In genomic region chr20:38853759-38854158, GRCh38 we compare ENCODE assay signal across 14 cellular contexts. TPM values are rescaled to one million over a fixed set of nuclear protein-coding genes. Genes with fewer than 3 reads are reported as not detected.
A peak's percentile ranks its signal among the peaks of the same experiment; 100 is the strongest.
DNase-seq lines count a peak whose midpoint lies in the region; ATAC-seq and TF ChIP-seq lines count a peak whose summit lies in the region.
"Had no signal": no experiment of that assay in that cellular context is flagged by ENCODE, and none has a peak within 500 bp of the region (broad histone marks: within the 10 kb centered on the region; RNA-seq: fewer than 3 reads in every experiment).

No MANE protein-coding gene starts in this region.

- no peaks in the 10 kb centered on the region for H3K9me2 ChIP-seq in SU-DHL-6 (replicated peaks; ENCODE audit: insufficient read depth, low read length)

- H3K27me3 Mint-ChIP-seq in stimulated activated naive CD8-positive, alpha-beta T cell treated with anti-CD3 and anti-CD28 coated beads, Interleukin-15, amount 100 ng/mL, for 72 hours, result no peaks in the 10 kb centered on the region
- H3K27me3 Mint-ChIP-seq in memory B cell, result no peaks in the 10 kb centered on the region
- peaks cover 3% of the 10 kb centered on the region for H3K27me3 Mint-ChIP-seq in progenitor cell of endocrine pancreas

- no peak overlapping the region for H3K4me3 ChIP-seq in SU-DHL-6 (ENCODE audit: insufficient read depth, low read length, poor library complexity, severe bottlenecking)

- DNase-seq in stimulated activated naive CD8-positive, alpha-beta T cell treated with anti-CD3 and anti-CD28 coated beads, Interleukin-15, amount 100 ng/mL, for 72 hours, result no peak
- DNase-seq in stimulated activated naive CD8-positive, alpha-beta T cell treated with anti-CD3 and anti-CD28 coated beads, Interleukin-15, Interleukin-2, amounts not matched to agents 100 U/mL and 50 U/mL, for 24 hours, result no peak
- no peak for DNase-seq in memory B cell (ENCODE audit: low spot score in 2 of 2)
- DNase-seq in progenitor cell of endocrine pancreas (ENCODE audit: low spot score, unreplicated experiment), result no peak
- no peak for DNase-seq in nucleus accumbens (lab: John Stamatoyannopoulos, UW)
- DNase-seq: C1 segment of cervical spinal cord, H9, NCI-H1417, NCI-H1930, NCI-H510A, SHP77 treated with DMSO at 0.1 percent for 48 hours had no signal

- peak overlapping the region; percentile 13 to 61 for H3K27ac Mint-ChIP-seq in stimulated activated naive CD8-positive, alpha-beta T cell treated with anti-CD3 and anti-CD28 coated beads, Interleukin-15, amount 100 ng/mL, for 72 hours
- peak overlapping the region; percentile 57 for H3K27ac Mint-ChIP-seq in memory B cell
- no peak overlapping the region for H3K27ac Mint-ChIP-seq in progenitor cell of endocrine pancreas
- H3K27ac Mint-ChIP-seq: H9 had no signal

- no peaks in the 10 kb centered on the region for H3K27me3 ChIP-seq in SU-DHL-6 (ENCODE audit: low read length)

- H3K4me2 ChIP-seq in SU-DHL-6 (ENCODE audit: low read depth, low read length, poor library complexity, severe bottlenecking), result no peak overlapping the region

- H4K20me1 ChIP-seq in SU-DHL-6 (ENCODE audit: low read depth, low read length), result no peaks in the 10 kb centered on the region

- H3K36me3 Mint-ChIP-seq in memory B cell (peaks cover 16% of the 10 kb centered on the region), progenitor cell of endocrine pancreas (ENCODE audit: insufficient read depth) (no peaks in the 10 kb centered on the region)

- H3K4me1 Mint-ChIP-seq in stimulated activated naive CD8-positive, alpha-beta T cell treated with anti-CD3 and anti-CD28 coated beads, Interleukin-15, amount 100 ng/mL, for 72 hours, result peaks cover 70% of the 10 kb centered on the region
- peaks cover 55% of the 10 kb centered on the region for H3K4me1 Mint-ChIP-seq in memory B cell
- peaks cover 2% of the 10 kb centered on the region for H3K4me1 Mint-ChIP-seq in progenitor cell of endocrine pancreas (ENCODE audit: low read depth)

- H3K9me3 ChIP-seq in SU-DHL-6 (ENCODE audit: insufficient read depth, low read length), result no peaks in the 10 kb centered on the region

- ATAC-seq in stimulated activated naive CD8-positive, alpha-beta T cell treated with anti-CD3 and anti-CD28 coated beads, Interleukin-15, amount 100 ng/mL, for 72 hours, result peak; percentile 43
- ATAC-seq in stimulated activated naive CD8-positive, alpha-beta T cell treated with anti-CD3 and anti-CD28 coated beads, Interleukin-15, Interleukin-2, amounts not matched to agents 100 U/mL and 50 U/mL, for 24 hours, result no peak
- ATAC-seq in memory B cell (ENCODE audit: low read depth) (no peak), GM21737 (IDR thresholded peaks at IDR 0.05; ENCODE audit: unreplicated experiment) (no peak)

- H3K4me3 Mint-ChIP-seq in stimulated activated naive CD8-positive, alpha-beta T cell treated with anti-CD3 and anti-CD28 coated beads, Interleukin-15, amount 100 ng/mL, for 72 hours, result no peak overlapping the region
- no peak overlapping the region for H3K4me3 Mint-ChIP-seq in memory B cell
- H3K4me3 Mint-ChIP-seq in progenitor cell of endocrine pancreas (ENCODE audit: low read depth), result no peak overlapping the region
- H3K4me3 Mint-ChIP-seq: H9 had no signal

- peaks cover 0 to 7% of the 10 kb centered on the region in 2 donors for H3K9me3 Mint-ChIP-seq in stimulated activated naive CD8-positive, alpha-beta T cell treated with anti-CD3 and anti-CD28 coated beads, Interleukin-15, amount 100 ng/mL, for 72 hours
- no peaks in the 10 kb centered on the region for H3K9me3 Mint-ChIP-seq in memory B cell
- no peaks in the 10 kb centered on the region for H3K9me3 Mint-ChIP-seq in progenitor cell of endocrine pancreas (ENCODE audit: low read depth)
- H3K9me3 Mint-ChIP-seq: H9 had no signal

- peaks cover 8% of the 10 kb centered on the region for H3F3A ChIP-seq in SU-DHL-6 (ENCODE audit: insufficient read depth)

- H3K27ac ChIP-seq in SU-DHL-6 (ENCODE audit: low read depth, low read length), result peak overlapping the region; percentile 45; the same call in 1 of the 2 replicates

- no peak overlapping the region for H3K9ac ChIP-seq in SU-DHL-6 (ENCODE audit: low read length)

- H3K79me2 ChIP-seq in SU-DHL-6 (ENCODE audit: insufficient read depth, low read length), result peaks cover 97% of the 10 kb centered on the region

- no peak overlapping the region for H2AFZ ChIP-seq in SU-DHL-6 (ENCODE audit: low read depth, low read length, severe bottlenecking)

- TF ChIP-seq CTCF in SU-DHL-6 (IDR thresholded peaks at IDR 0.05; ENCODE audit: insufficient read depth, low read length, poor library complexity, severe bottlenecking) (no peak), progenitor cell of endocrine pancreas (IDR thresholded peaks at IDR 0.05; ENCODE audit: unreplicated experiment) (no peak)

- H3K36me3 ChIP-seq in SU-DHL-6 (ENCODE audit: low read length), result 0 out of 2 replicates have a peak, but pooled peaks cover 6% of the 10 kb centered on the region

RNA-seq across cellular contexts. Expression of gene PPP1R16B, which starts 48.3 kb away (rescaled TPM):
- total RNA-seq in progenitor cell of endocrine pancreas, result not detected in 2 replicates
- total RNA-seq: LHCN-M2 had no signal
